ENCODE assay signal across 1 cellular context in genomic region chr2:38741542-38741852, GRCh38.
TF ChIP-seq lines count a peak whose summit lies in the region.

No MANE protein-coding gene starts in this region.

TF ChIP-seq in A549, 52 proteins besides CTCF, POLR2A, EP300 and RAD21 (continued from another document):
- TF ChIP-seq, protein P1, sequence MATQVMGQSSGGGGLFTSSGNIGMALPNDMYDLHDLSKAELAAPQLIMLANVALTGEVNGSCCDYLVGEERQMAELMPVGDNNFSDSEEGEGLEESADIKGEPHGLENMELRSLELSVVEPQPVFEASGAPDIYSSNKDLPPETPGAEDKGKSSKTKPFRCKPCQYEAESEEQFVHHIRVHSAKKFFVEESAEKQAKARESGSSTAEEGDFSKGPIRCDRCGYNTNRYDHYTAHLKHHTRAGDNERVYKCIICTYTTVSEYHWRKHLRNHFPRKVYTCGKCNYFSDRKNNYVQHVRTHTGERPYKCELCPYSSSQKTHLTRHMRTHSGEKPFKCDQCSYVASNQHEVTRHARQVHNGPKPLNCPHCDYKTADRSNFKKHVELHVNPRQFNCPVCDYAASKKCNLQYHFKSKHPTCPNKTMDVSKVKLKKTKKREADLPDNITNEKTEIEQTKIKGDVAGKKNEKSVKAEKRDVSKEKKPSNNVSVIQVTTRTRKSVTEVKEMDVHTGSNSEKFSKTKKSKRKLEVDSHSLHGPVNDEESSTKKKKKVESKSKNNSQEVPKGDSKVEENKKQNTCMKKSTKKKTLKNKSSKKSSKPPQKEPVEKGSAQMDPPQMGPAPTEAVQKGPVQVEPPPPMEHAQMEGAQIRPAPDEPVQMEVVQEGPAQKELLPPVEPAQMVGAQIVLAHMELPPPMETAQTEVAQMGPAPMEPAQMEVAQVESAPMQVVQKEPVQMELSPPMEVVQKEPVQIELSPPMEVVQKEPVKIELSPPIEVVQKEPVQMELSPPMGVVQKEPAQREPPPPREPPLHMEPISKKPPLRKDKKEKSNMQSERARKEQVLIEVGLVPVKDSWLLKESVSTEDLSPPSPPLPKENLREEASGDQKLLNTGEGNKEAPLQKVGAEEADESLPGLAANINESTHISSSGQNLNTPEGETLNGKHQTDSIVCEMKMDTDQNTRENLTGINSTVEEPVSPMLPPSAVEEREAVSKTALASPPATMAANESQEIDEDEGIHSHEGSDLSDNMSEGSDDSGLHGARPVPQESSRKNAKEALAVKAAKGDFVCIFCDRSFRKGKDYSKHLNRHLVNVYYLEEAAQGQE (IDR thresholded peaks at IDR 0.05), result peak; percentile 9; the same call in 1 of the 2 replicates
- TF ChIP-seq NPAS2 (CRISPR knock-in tag; IDR thresholded peaks at IDR 0.05; ENCODE audit: borderline replicate concordance) (no peak), TFCP2L1 (CRISPR knock-in tag; IDR thresholded peaks at IDR 0.05) (peak; percentile 75; the same call in 1 of the 2 replicates), TP53 (CRISPR knock-in tag; IDR thresholded peaks at IDR 0.05) (no peak), FOSL2 (IDR thresholded peaks at IDR 0.05) (no peak), FOSL2 (CRISPR knock-in tag; IDR thresholded peaks at IDR 0.05) (no peak), CEBPB (IDR thresholded peaks at IDR 0.05) (no peak), CHD2 (IDR thresholded peaks at IDR 0.05; ENCODE audit: low read length, partially characterized antibody) (no peak)
TF ChIP-seq in A549: peak in this region for 3.
